ENCODE assay signal across 13 cellular contexts in genomic region chr15:77266708-77267387, GRCh38.
DNase-seq lines count a peak whose midpoint lies in the region; ATAC-seq and TF ChIP-seq lines count a peak whose summit lies in the region.
"Had no signal": no experiment of that assay in that cellular context is flagged by ENCODE, and none has a peak within 500 bp of the region (broad histone marks: within the 10 kb centered on the region; RNA-seq: fewer than 3 reads in every experiment).

No MANE protein-coding gene starts in this region.

- POLR2A ChIA-PET in HCT116 (lab: Charles Lee), result no interaction called here
- POLR2A ChIA-PET in WTC11 (lab: Charles Lee), result interaction anchor here (0.7 kb wide), 1 partner anchor 1618 kb away, joined by 3 read pairs; no protein-coding TSS in a partner anchor

- RAD21 ChIA-PET in HCT116 (lab: Charles Lee; ENCODE audit: low non-redundant PET in 1 of 2, low total read pairs in 2 of 2, uncharacterized antibody in 2 of 2, unreplicated experiment in 2 of 2), result interaction anchor here (0.6 to 0.7 kb wide), 3 partner anchors 123 to 171 kb away, joined by 3 to 6 read pairs (median 3); no protein-coding TSS in a partner anchor

- no peaks in the 10 kb centered on the region for H3K27me3 Mint-ChIP-seq in WTC11 (ENCODE audit: low read depth)
- H3K27me3 Mint-ChIP-seq: activated B cell treated with CpG ODN at 0.5 μM for 24 hours had no signal

- no peak overlapping the region for H3K9ac ChIP-seq in HCT116 (ENCODE audit: low read length)

- peaks cover 21% of the 10 kb centered on the region for H3K9me3 Mint-ChIP-seq in WTC11
- H3K9me3 Mint-ChIP-seq in stimulated activated effector memory CD8-positive, alpha-beta T cell treated with anti-CD3 and anti-CD28 coated beads, Interleukin-12 subunit alpha, Interleukin-12 subunit beta, amount 100 ng/mL, for 72 hours, result peaks cover 3% of the 10 kb centered on the region

- H3K4me3 ChIP-seq in HCT116 (replicated peaks in 1 of 2; ENCODE audit: low read depth in 1 of 2, low read length in 2 of 2) (no peak overlapping the region), fibroblast of mammary gland (ENCODE audit: control insufficient read depth, low read depth, low read length) (no peak overlapping the region)

- no peak overlapping the region for H3K27ac Mint-ChIP-seq in WTC11
- H3K27ac Mint-ChIP-seq in stimulated activated effector memory CD8-positive, alpha-beta T cell treated with anti-CD3 and anti-CD28 coated beads, Interleukin-12 subunit alpha, Interleukin-12 subunit beta, amount 100 ng/mL, for 72 hours, result peak overlapping the region; percentile 26
- H3K27ac Mint-ChIP-seq: activated B cell treated with CpG ODN at 0.5 μM for 24 hours had no signal

- no peak overlapping the region for H3K4me3 Mint-ChIP-seq in WTC11
- H3K4me3 Mint-ChIP-seq in stimulated activated effector memory CD8-positive, alpha-beta T cell treated with anti-CD3 and anti-CD28 coated beads, Interleukin-12 subunit alpha, Interleukin-12 subunit beta, amount 100 ng/mL, for 72 hours, result no peak overlapping the region
- H3K4me3 Mint-ChIP-seq: activated B cell treated with CpG ODN at 0.5 μM for 24 hours had no signal

- peaks cover 31% of the 10 kb centered on the region for H3K36me3 Mint-ChIP-seq in WTC11
- no peaks in the 10 kb centered on the region for H3K36me3 Mint-ChIP-seq in stimulated activated effector memory CD8-positive, alpha-beta T cell treated with anti-CD3 and anti-CD28 coated beads, Interleukin-12 subunit alpha, Interleukin-12 subunit beta, amount 100 ng/mL, for 72 hours

- H3K9me2 ChIP-seq in HCT116 (ENCODE audit: insufficient read depth), result no peaks in the 10 kb centered on the region

- H3K9me3 ChIP-seq in HCT116 (ENCODE audit: control insufficient read depth in 1 of 2, insufficient read depth in 1 of 2, low read depth in 1 of 2, low read length in 2 of 2), result no peaks in the 10 kb centered on the region
- H3K9me3 ChIP-seq: Caco-2 had no signal

- peaks cover 11 to 13% of the 10 kb centered on the region in 2 experiments; a peak in 3 of 4 replicates for H3K4me1 ChIP-seq in HCT116 (ENCODE audit: control insufficient read depth in 1 of 2, insufficient read depth in 2 of 2, low read length in 2 of 2)
- H3K4me1 ChIP-seq: Caco-2 had no signal

- no peak for TF ChIP-seq RAD21 in HCT116 (IDR thresholded peaks at IDR 0.05; ENCODE audit: low read depth)

- DNase-seq in HCT116 (ENCODE audit: low read depth, low spot score) (peak; percentile 23), WTC11 (ENCODE audit: low spot score) (peak; percentile 23), fibroblast of mammary gland (ENCODE audit: low read depth) (peak; percentile 11), left colon (no peak), NOMO-1 treated with dmso at 0.1 percent for 144 hours (lab: John Stamatoyannopoulos, UW; ENCODE audit: unreplicated experiment) (no peak)
- DNase-seq in stimulated activated effector memory CD8-positive, alpha-beta T cell treated with anti-CD3 and anti-CD28 coated beads, Interleukin-12 subunit alpha, Interleukin-12 subunit beta, amount 100 ng/mL, for 72 hours (ENCODE audit: low spot score in 2 of 2), result no peak
- no peak for DNase-seq in activated CD4-positive, alpha-beta T cell treated with anti-CD3 and anti-CD28 coated beads, Interleukin-2, amount 50 U/mL, for 4 hours
- DNase-seq: activated B cell treated with CpG ODN at 0.5 μM for 24 hours, Caco-2, NCI-H146, NCI-H748 treated with DMSO at 0.1 percent for 48 hours, retina, substantia nigra had no signal

- no peak overlapping the region for H2AFZ ChIP-seq in HCT116 (ENCODE audit: low read depth, low read length, poor library complexity, severe bottlenecking)

- intact Hi-C loops in HCT116 (cut with micrococcal nuclease), result no loop called here
- intact Hi-C loops in left colon (cut with DNase I, micrococcal nuclease), result no loop called here

- peaks cover 17% of the 10 kb centered on the region for H3K4me1 Mint-ChIP-seq in WTC11
- peaks cover 6% of the 10 kb centered on the region for H3K4me1 Mint-ChIP-seq in stimulated activated effector memory CD8-positive, alpha-beta T cell treated with anti-CD3 and anti-CD28 coated beads, Interleukin-12 subunit alpha, Interleukin-12 subunit beta, amount 100 ng/mL, for 72 hours

- H3K27me3 ChIP-seq in HCT116 (ENCODE audit: insufficient read depth, low read length), result no peaks in the 10 kb centered on the region

- peak; percentile 70 for ATAC-seq in HCT116
- ATAC-seq in WTC11, result peak; percentile 66
- no peak for ATAC-seq in stimulated activated effector memory CD8-positive, alpha-beta T cell treated with anti-CD3 and anti-CD28 coated beads, Interleukin-12 subunit alpha, Interleukin-12 subunit beta, amount 100 ng/mL, for 72 hours
- no peak for ATAC-seq in left colon

- H3K36me3 ChIP-seq in HCT116 (ENCODE audit: control insufficient read depth in 1 of 2, insufficient read depth in 2 of 2, low read length in 2 of 2), result no peaks in the 10 kb centered on the region; a peak in 1 of 4 replicates

- H4K20me1 ChIP-seq in HCT116 (ENCODE audit: insufficient read depth), result no peaks in the 10 kb centered on the region

- CTCF ChIA-PET in HCT116 (lab: Charles Lee), result no interaction called here
- CTCF ChIA-PET in WTC11 (lab: Charles Lee), result no interaction called here

- BruUV-seq in HCT116 (replicated peaks; lab: Mats Ljungman, UMichigan), result no TSS peak

- no peak for TF ChIP-seq CTCF in HCT116 (IDR thresholded peaks at IDR 0.05 in 2 of 3, conservative IDR thresholded peaks at IDR 0.05 in 1 of 3; ENCODE audit: borderline replicate concordance in 1 of 3, insufficient read depth in 1 of 3, low read depth in 2 of 3, low read length in 2 of 3)
- no peak for TF ChIP-seq CTCF in WTC11 (IDR thresholded peaks at IDR 0.05)
- no peak for TF ChIP-seq CTCF in fibroblast of mammary gland (conservative IDR thresholded peaks at IDR 0.05; ENCODE audit: control insufficient read depth, insufficient read depth, low read depth, low read length)

- no peak for TF ChIP-seq POLR2A in HCT116 (IDR thresholded peaks at IDR 0.05; ENCODE audit: borderline replicate concordance, extremely low read depth, insufficient read depth, insufficient read length)

- H3K4me2 ChIP-seq in HCT116 (ENCODE audit: low read length), result peak overlapping the region; percentile 13; the same call in 1 of the 2 replicates

- H3K27ac ChIP-seq in HCT116 (ENCODE audit: low read depth, low read length), result no peak overlapping the region

- no peaks in the 10 kb centered on the region for H3K79me2 ChIP-seq in HCT116 (ENCODE audit: insufficient read depth, low read length)

TF ChIP-seq in HCT116, 20 proteins besides CTCF, POLR2A, EP300 and RAD21:
- TF ChIP-seq JUND (IDR thresholded peaks at IDR 0.05), result 0 out of 2 replicates have a peak, but pooled peaks have one; percentile 18
- TF ChIP-seq EZH2 (IDR thresholded peaks at IDR 0.05), result no peak

TF ChIP-seq in WTC11, 78 proteins besides CTCF, POLR2A, EP300 and RAD21:
- TF ChIP-seq GABPB1 (CRISPR knock-in tag; IDR thresholded peaks at IDR 0.05), result no peak
- TF ChIP-seq NFATC4 (CRISPR knock-in tag; IDR thresholded peaks at IDR 0.05), result no peak
- no peak for TF ChIP-seq ZNF281 (CRISPR knock-in tag; IDR thresholded peaks at IDR 0.05)

Comparison
In these comparisons a context has a peak if more than half of its experiments do, and no peak if none do; other contexts are left out.
1. ATAC-seq: peak in HCT116 (single experiment) and WTC11 (single experiment); none in stimulated activated effector memory CD8-positive, alpha-beta T cell treated with anti-CD3 and anti-CD28 coated beads, Interleukin-12 subunit alpha, Interleukin-12 subunit beta, amount 100 ng/mL, for 72 hours (single experiment) and left colon (single experiment).
2. DNase-seq: peak in HCT116 (single experiment), WTC11 (single experiment) and fibroblast of mammary gland (single experiment); none in stimulated activated effector memory CD8-positive, alpha-beta T cell treated with anti-CD3 and anti-CD28 coated beads, Interleukin-12 subunit alpha, Interleukin-12 subunit beta, amount 100 ng/mL, for 72 hours (0 of 2), left colon (0 of 2), NOMO-1 treated with dmso at 0.1 percent for 144 hours (single experiment) and activated CD4-positive, alpha-beta T cell treated with anti-CD3 and anti-CD28 coated beads, Interleukin-2, amount 50 U/mL, for 4 hours (0 of 2).